9 cellular contexts compared by ENCODE assay signal in the genomic region with DNA sequence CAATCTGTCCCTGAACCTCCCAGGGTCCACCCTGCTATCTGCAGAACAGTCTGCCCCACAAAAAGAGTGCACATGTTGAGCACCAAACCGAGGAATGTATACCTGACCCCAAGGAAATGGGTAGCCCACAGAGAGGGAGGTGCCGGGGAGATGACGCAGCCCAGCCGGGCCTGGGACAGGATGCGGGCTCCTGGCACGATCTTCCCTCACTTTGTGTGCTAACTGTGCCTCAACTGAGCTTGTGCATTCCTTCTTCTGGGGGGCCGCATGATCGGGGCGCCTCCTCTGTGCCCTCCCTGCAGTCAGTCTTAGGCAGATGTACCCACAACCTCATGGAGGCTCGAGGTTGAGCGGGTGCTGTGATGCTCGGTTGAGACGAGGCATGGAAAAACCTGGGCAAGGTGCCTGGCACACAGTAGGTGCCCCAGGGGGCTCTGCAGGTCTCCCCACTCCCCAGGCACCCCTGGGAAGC. TPM values are rescaled to one million over a fixed set of nuclear protein-coding genes. Genes with fewer than 3 reads are reported as not detected.
DNase-seq lines count a peak whose midpoint lies in the region; ATAC-seq and TF ChIP-seq lines count a peak whose summit lies in the region.
"Had no signal": no experiment of that assay in that cellular context is flagged by ENCODE, and none has a peak within 500 bp of the region (broad histone marks: within the 10 kb centered on the region; RNA-seq: fewer than 3 reads in every experiment).

No MANE protein-coding gene starts in this region.

- H3K27ac ChIP-seq in heart left ventricle = peak overlapping the region; percentile 86 to 95 (median 89)

- H3K9me3 Mint-ChIP-seq in type B pancreatic cell = no peaks in the 10 kb centered on the region
- H3K9me3 Mint-ChIP-seq: IgD-negative memory B cell had no signal

- H3K4me1 Mint-ChIP-seq in type B pancreatic cell (ENCODE audit: unreplicated experiment) = no peaks in the 10 kb centered on the region

- ATAC-seq in heart left ventricle = no peak
- ATAC-seq in left cardiac atrium = no peak

- in situ Hi-C loops in G401 (cut with HindIII; ENCODE audit: low sequenced_read_pairs) = no loop called here

- no peak for TF ChIP-seq POLR2A in heart left ventricle (IDR thresholded peaks at IDR 0.05)

- intact Hi-C loops in heart left ventricle (cut with DNase I) = loop anchor here in 7 of 10 donors (5.0 kb wide), 5 partner anchors 33 to 1013 kb away; partner anchors contain the start of genes EWSR1 (in 1 of the 7) and RHBDD3 (in 1 of the 7)
- intact Hi-C loops in left cardiac atrium (cut with DNase I) = loop anchor here in 1 of 2 donors (5.0 kb wide), 2 partner anchors 37 to 48 kb away; no protein-coding TSS in a partner anchor

- no peak for TF ChIP-seq CTCF in heart left ventricle (IDR thresholded peaks at IDR 0.05)
- no peak for TF ChIP-seq CTCF in type B pancreatic cell (conservative IDR thresholded peaks at IDR 0.05)

- WGBS in heart left ventricle, 4 donors = 35 to 47% (median 40%) methylated on average over 12 to 13 of the region's 13 CpGs

- peak in 1 of 5 donors; percentile 67 for DNase-seq in heart left ventricle
- DNase-seq in left cardiac atrium = no peak
- DNase-seq in activated effector memory CD4-positive, alpha-beta T cell treated with Interleukin-2 at 50 U/mL for 16 hours = peak; percentile 41
- DNase-seq in hepatic stellate cell (ENCODE audit: low spot score) = peak; percentile 91
- DNase-seq in type B pancreatic cell (ENCODE audit: extremely low spot score, unreplicated experiment) = no peak
- no peak for DNase-seq in G401 (ENCODE audit: low spot score)
- DNase-seq in DMS153 treated with DMSO at 0.1 percent for 48 hours (lab: John Stamatoyannopoulos, UW; ENCODE audit: unreplicated experiment) = no peak
- no peak for DNase-seq in epidermal melanocyte (ENCODE audit: insufficient read length, low spot score)

- H3K27me3 Mint-ChIP-seq in type B pancreatic cell = peaks cover 15% of the 10 kb centered on the region

- H3K36me3 ChIP-seq in heart left ventricle = peaks cover 0 to 13% (median 0%) of the 10 kb centered on the region in 9 donors

- no peak overlapping the region for H3K27ac Mint-ChIP-seq in type B pancreatic cell

- peak overlapping the region; percentile 4 to 98 (median 84) for H3K4me3 ChIP-seq in heart left ventricle

- H3K4me3 Mint-ChIP-seq in type B pancreatic cell = peak overlapping the region; percentile 64

- H3K27me3 ChIP-seq in heart left ventricle = peaks cover 0 to 9% (median 4%) of the 10 kb centered on the region in 9 donors

- no peaks in the 10 kb centered on the region for H3K36me3 Mint-ChIP-seq in type B pancreatic cell
- H3K36me3 Mint-ChIP-seq: IgD-negative memory B cell had no signal

- no peaks in the 10 kb centered on the region for H3K9me3 ChIP-seq in heart left ventricle

- H3K4me1 ChIP-seq in heart left ventricle = peaks cover 9 to 75% (median 59%) of the 10 kb centered on the region in 12 donors

RNA-seq across cellular contexts. Expression of gene GAS2L1, which starts 2.4 kb away (rescaled TPM):
- total RNA-seq in heart left ventricle = 10 to 100 TPM; 12.0 to 46.6 (median 16.8) TPM
- polyA plus RNA-seq in heart left ventricle = 10 to 100 TPM; 18.0 to 48.3 TPM
- 10 to 100 TPM; 20.1 to 25.2 TPM for total RNA-seq in left cardiac atrium
- total RNA-seq in type B pancreatic cell (ENCODE audit: low replicate concordance) = 13.5 and 17.2 TPM in 2 replicates
- total RNA-seq in G401 (2014; rRNA removed; shearing (Covaris generic)) = 13.2 and 26.3 TPM in 2 replicates

RNA-seq across cellular contexts. Expression of gene RASL10A, which starts 6.7 kb away (rescaled TPM):
- total RNA-seq in heart left ventricle (1 to 10 TPM in 5 of 9 donors, under 1 TPM in 4; 0.29 to 5.8 (median 1.3) TPM), left cardiac atrium (1 to 10 TPM; 1.0 to 3.1 TPM), type B pancreatic cell (ENCODE audit: low replicate concordance) (0.62 and 1.5 TPM in 2 replicates)
- 1 to 10 TPM in 1 of 2 donors, under 1 TPM in 1; 0.95 to 1.1 TPM for polyA plus RNA-seq in heart left ventricle
- total RNA-seq in G401 (2014; rRNA removed; shearing (Covaris generic)) = 3.0 and 9.6 TPM in 2 replicates
- polyA plus RNA-seq: IgD-negative memory B cell had no signal

RNA-seq across cellular contexts. Expression of gene EWSR1, which starts 40.8 kb away (rescaled TPM):
- total RNA-seq in heart left ventricle (100 to 1,000 TPM; 103 to 202 (median 138) TPM), left cardiac atrium (100 to 1,000 TPM; 109 to 175 TPM), type B pancreatic cell (ENCODE audit: low replicate concordance) (244 and 347 TPM in 2 replicates)
- polyA plus RNA-seq in heart left ventricle = 100 to 1,000 TPM in 1 of 2 donors, 10 to 100 TPM in 1; 94.3 to 138 TPM
- total RNA-seq in G401 (2014; rRNA removed; shearing (Covaris generic)) = 164 and 196 TPM in 2 replicates

RNA-seq across cellular contexts. Expression of gene RHBDD3, which starts 41.0 kb away (rescaled TPM):
- 10 to 100 TPM; 10.9 to 29.5 (median 12.6) TPM for total RNA-seq in heart left ventricle
- 10 to 100 TPM; 17.2 to 18.8 TPM for polyA plus RNA-seq in heart left ventricle
- 10 to 100 TPM; 15.6 to 19.0 TPM for total RNA-seq in left cardiac atrium
- total RNA-seq in type B pancreatic cell (ENCODE audit: low replicate concordance) = 33.9 and 59.2 TPM in 2 replicates
- total RNA-seq in G401 (2014; rRNA removed; shearing (Covaris generic)) = 82.7 and 117 TPM in 2 replicates

Comparison
In these comparisons a context has a peak if more than half of its experiments do, and no peak if none do; other contexts are left out.
1. DNase-seq: peak in activated effector memory CD4-positive, alpha-beta T cell treated with Interleukin-2 at 50 U/mL for 16 hours (single experiment) and hepatic stellate cell (single experiment); none in left cardiac atrium (single experiment), type B pancreatic cell (single experiment), G401 (single experiment), DMS153 treated with DMSO at 0.1 percent for 48 hours (single experiment) and epidermal melanocyte (single experiment).